In genomic region chr13:24254151-24254810, GRCh38 we compare ENCODE assay signal across 8 cellular contexts. TPM values are rescaled to one million over a fixed set of nuclear protein-coding genes. Genes with fewer than 3 reads are reported as not detected.
A peak's percentile ranks its signal among the peaks of the same experiment; 100 is the strongest.
DNase-seq lines count a peak whose midpoint lies in the region; ATAC-seq and TF ChIP-seq lines count a peak whose summit lies in the region.

No MANE protein-coding gene starts in this region.

- H3K27ac ChIP-seq in colonic mucosa (peak overlapping the region; percentile 19), coronary artery (peak overlapping the region in 1 of 2 donors; percentile 46)

- no peaks in the 10 kb centered on the region for H3K27me3 ChIP-seq in colonic mucosa

- no peaks in the 10 kb centered on the region for H3K9me3 ChIP-seq in colonic mucosa

- peak in 3 of 4 experiments; percentile 11 to 41 (median 41) for DNase-seq in activated CD4-positive, CD25-positive, alpha-beta regulatory T cell (lab: John Stamatoyannopoulos, UW)
- DNase-seq in colonic mucosa (no peak), COLO668 (lab: John Stamatoyannopoulos, UW; ENCODE audit: unreplicated experiment) (no peak), coronary artery (ENCODE audit: low spot score) (no peak), NCI-H2227 treated with DMSO at 0.1 percent for 48 hours (lab: John Stamatoyannopoulos, UW) (no peak), KG1 (lab: John Stamatoyannopoulos, UW) (no peak)
- peak; percentile 41 for DNase-seq in stimulated activated CD8-positive, alpha-beta memory T cell treated with anti-CD3 and anti-CD28 coated beads, Interleukin-15, amount 100 ng/mL, for 1 hour (ENCODE audit: low read depth)

- no peaks in the 10 kb centered on the region for H3K36me3 ChIP-seq in colonic mucosa

- H3K4me3 ChIP-seq in colonic mucosa (no peak overlapping the region), coronary artery (no peak overlapping the region)

- no peak overlapping the region for H3K9ac ChIP-seq in colonic mucosa (ENCODE audit: low read depth in 2 of 2, low read length in 2 of 2)

- intact Hi-C loops in colonic mucosa (cut with DNase I) = no loop called here

- TF ChIP-seq CTCF in colonic mucosa (IDR thresholded peaks at IDR 0.05) (no peak), coronary artery (IDR thresholded peaks at IDR 0.05) (no peak)

- H3K4me1 ChIP-seq in colonic mucosa = no peaks in the 10 kb centered on the region

- ATAC-seq in HG02759 (IDR thresholded peaks at IDR 0.05; ENCODE audit: unreplicated experiment) = peak; percentile 71

RNA-seq across cellular contexts. Expression of gene C1QTNF9, which starts 55.1 kb away (rescaled TPM):
- total RNA-seq in colonic mucosa = under 1 TPM in 1 of 2 donors, not detected in 1; 0.19 TPM

Comparison
In these comparisons a context has a peak if more than half of its experiments do, and no peak if none do; other contexts are left out.
1. DNase-seq: peak in activated CD4-positive, CD25-positive, alpha-beta regulatory T cell (3 of 4) and stimulated activated CD8-positive, alpha-beta memory T cell treated with anti-CD3 and anti-CD28 coated beads, Interleukin-15, amount 100 ng/mL, for 1 hour (single experiment); none in colonic mucosa (single experiment), COLO668 (single experiment), coronary artery (single experiment), NCI-H2227 treated with DMSO at 0.1 percent for 48 hours (single experiment) and KG1 (single experiment).